Comparison of ENCODE assay signal across 17 cellular contexts in genomic region chr22:37739611-37740049, GRCh38. TPM values are rescaled to one million over a fixed set of nuclear protein-coding genes. Genes with fewer than 3 reads are reported as not detected.
DNase-seq lines count a peak whose midpoint lies in the region; ATAC-seq lines count a peak whose summit lies in the region.
"Had no signal": no experiment of that assay in that cellular context is flagged by ENCODE, and none has a peak within 500 bp of the region (broad histone marks: within the 10 kb centered on the region; RNA-seq: fewer than 3 reads in every experiment).

No MANE protein-coding gene starts in this region.

- peak overlapping the region in 10 of 11 experiments; percentile 53 to 99 (median 65); a peak in 20 of 22 replicates for H3K9ac ChIP-seq in BLaER1 treated with 17β-estradiol and CSF1 and Interleukin-3, amounts not matched to agents 10 nM and 100 nM
- no peak overlapping the region for H3K9ac ChIP-seq in trophoblast cell (ENCODE audit: low read length)

- peaks cover 72 to 100% (median 96%) of the 10 kb centered on the region in 10 experiments for H3K4me1 ChIP-seq in BLaER1 treated with 17β-estradiol and CSF1 and Interleukin-3, amounts not matched to agents 10 nM and 100 nM
- H3K4me1 ChIP-seq in trophoblast cell (ENCODE audit: control insufficient read depth in 1 of 2, insufficient read depth in 2 of 2, low read length in 2 of 2), result peaks cover 42 to 46% of the 10 kb centered on the region in 2 experiments

- H3K4me3 ChIP-seq in BLaER1 treated with 17β-estradiol and CSF1 and Interleukin-3, amounts not matched to agents 10 nM and 100 nM, result peak overlapping the region in 3 of 10 experiments; percentile 7 to 29 (median 20); a peak in 6 of 20 replicates
- no peak overlapping the region for H3K4me3 ChIP-seq in trophoblast cell (ENCODE audit: low read depth, low read length)
- H3K4me3 ChIP-seq: GM23338 had no signal

- H3K27ac ChIP-seq in BLaER1 treated with 17β-estradiol and CSF1 and Interleukin-3, amounts not matched to agents 10 nM and 100 nM, result peak overlapping the region; percentile 36 to 100 (median 83); a peak in 21 of 22 replicates
- no peak overlapping the region for H3K27ac ChIP-seq in trophoblast cell (ENCODE audit: low read depth, low read length)

- ATAC-seq in left cardiac atrium (peak in 1 of 2 donors; percentile 7), HG03469 (IDR thresholded peaks at IDR 0.05; ENCODE audit: unreplicated experiment) (no peak)
- ATAC-seq: GM23338; natural killer cell treated with Interleukin-12 subunit alpha and Interleukin-12 subunit beta and Interleukin-15 and Interleukin-18, amount 100 ng/mL, for 72 hours had no signal

- peaks cover 1% of the 10 kb centered on the region for H3K79me2 ChIP-seq in trophoblast cell (ENCODE audit: control insufficient read depth, insufficient read depth, low read length, poor library complexity)

- peak overlapping the region; percentile 28 for H4K91ac ChIP-seq in trophoblast cell (ENCODE audit: low read depth, low read length)

- peak overlapping the region; percentile 47 for H2AK5ac ChIP-seq in trophoblast cell (ENCODE audit: low read length)

- no CpG with 5 or more reads among the region's 17 CpGs for WGBS in trophoblast cell (ENCODE audit: extremely low coverage, insufficient coverage, insufficient read length)

- H3K4ac ChIP-seq in trophoblast cell (ENCODE audit: low read depth, low read length), result peak overlapping the region; percentile 9

- H2BK12ac ChIP-seq in trophoblast cell (ENCODE audit: low read length), result peak overlapping the region; percentile 65

- intact Hi-C loops in left cardiac atrium (cut with DNase I), result loop anchor here (5.0 kb wide), 1 partner anchor 52 kb away; the partner anchor contains the start of gene NOL12 (in 2 of the 2)

- H3K23ac ChIP-seq in trophoblast cell (ENCODE audit: low read length), result no peak overlapping the region

- peak overlapping the region; percentile 20 for H4K8ac ChIP-seq in trophoblast cell (ENCODE audit: low read depth, low read length)

- no peaks in the 10 kb centered on the region for H3K9me3 ChIP-seq in BLaER1 treated with 17β-estradiol and CSF1 and Interleukin-3, amounts not matched to agents 10 nM and 100 nM (replicated peaks in 1 of 11)
- H3K9me3 ChIP-seq in trophoblast cell (ENCODE audit: insufficient read depth, low read depth, low read length), result no peaks in the 10 kb centered on the region

- peaks cover 20% of the 10 kb centered on the region for H3K79me1 ChIP-seq in trophoblast cell (ENCODE audit: low read length)

- H4K12ac ChIP-seq in trophoblast cell (ENCODE audit: low read depth, low read length), result no peak overlapping the region

- H2BK5ac ChIP-seq in trophoblast cell (ENCODE audit: low read depth, low read length, poor library complexity), result no peak overlapping the region

- no peaks in the 10 kb centered on the region for H4K20me1 ChIP-seq in BLaER1 treated with 17β-estradiol and CSF1 and Interleukin-3, amounts not matched to agents 10 nM and 100 nM

- H2AFZ ChIP-seq in trophoblast cell (ENCODE audit: insufficient read depth, low read length, poor library complexity), result no peak overlapping the region
- H2AFZ ChIP-seq: GM23338 had no signal

- no peak overlapping the region for H3K18ac ChIP-seq in trophoblast cell (ENCODE audit: low read length)

- H3K27me3 ChIP-seq in BLaER1 treated with 17β-estradiol and CSF1 and Interleukin-3, amounts not matched to agents 10 nM and 100 nM, result no peaks in the 10 kb centered on the region
- no peaks in the 10 kb centered on the region for H3K27me3 ChIP-seq in trophoblast cell (ENCODE audit: insufficient read depth, low read length)

- peak overlapping the region; percentile 34 for H2BK120ac ChIP-seq in trophoblast cell (ENCODE audit: insufficient read depth, low read length, poor library complexity)

- no peak overlapping the region for H3K14ac ChIP-seq in trophoblast cell (ENCODE audit: low read length)

- DNase-seq in OCI-M1 (lab: John Stamatoyannopoulos, UW) (peak; percentile 45), left cardiac atrium (peak; percentile 49), trophoblast cell (peak in 1 of 2 donors; percentile 23), DMS53 treated with DMSO at 0.1 percent for 48 hours (lab: John Stamatoyannopoulos, UW; ENCODE audit: unreplicated experiment) (no peak), NCI-H69 (lab: John Stamatoyannopoulos, UW) (no peak)
- DNase-seq in activated CD4-positive, alpha-beta T cell treated with anti-CD3 and anti-CD28 coated beads, Interleukin-2, amount 50 U/mL, for 4 hours, result no peak
- DNase-seq: ACHN; activated CD4-positive, alpha-beta T cell treated with anti-CD3 and anti-CD28 coated beads, Interleukin-2, amount 50 U/mL, for 1 hour; activated effector memory CD4-positive, alpha-beta T cell treated with Interleukin-2 at 50 U/mL for 16 hours; effector CD4-positive, alpha-beta T cell; foreskin melanocyte; MM.1S; NCI-H2227 treated with DMSO at 0.1 percent for 48 hours had no signal

- H3K4me2 ChIP-seq in BLaER1 treated with 17β-estradiol and CSF1 and Interleukin-3, amounts not matched to agents 10 nM and 100 nM, result peak overlapping the region; percentile 79 to 97 (median 89)
- no peak overlapping the region for H3K4me2 ChIP-seq in trophoblast cell (ENCODE audit: low read length)
- H3K4me2 ChIP-seq: GM23338 had no signal

- no peaks in the 10 kb centered on the region; a peak in 1 of 22 replicates for H3K36me3 ChIP-seq in BLaER1 treated with 17β-estradiol and CSF1 and Interleukin-3, amounts not matched to agents 10 nM and 100 nM
- no peaks in the 10 kb centered on the region for H3K36me3 ChIP-seq in trophoblast cell (ENCODE audit: control insufficient read depth in 1 of 2, insufficient read depth in 2 of 2, low read length in 2 of 2)

RNA-seq across cellular contexts. Expression of gene TRIOBP, which starts 42.8 kb away (rescaled TPM):
- total RNA-seq in left cardiac atrium, result 100 to 1,000 TPM in 1 of 2 donors, 10 to 100 TPM in 1; 83.5 to 118 TPM
- 47.7 and 49.4 TPM in 2 replicates for polyA plus RNA-seq in trophoblast cell (2013)

RNA-seq across cellular contexts. Expression of gene NOL12, which starts 53.5 kb away (rescaled TPM):
- 10 to 100 TPM; 13.7 TPM for total RNA-seq in left cardiac atrium
- polyA plus RNA-seq in trophoblast cell (2013), result 17.0 and 18.8 TPM in 2 replicates

Comparison
In these comparisons a context has a peak if more than half of its experiments do, and no peak if none do; other contexts are left out.
1. DNase-seq: peak in OCI-M1 (single experiment) and left cardiac atrium (single experiment); none in DMS53 treated with DMSO at 0.1 percent for 48 hours (single experiment), NCI-H69 (single experiment) and activated CD4-positive, alpha-beta T cell treated with anti-CD3 and anti-CD28 coated beads, Interleukin-2, amount 50 U/mL, for 4 hours (0 of 2).